In the genomic region with DNA sequence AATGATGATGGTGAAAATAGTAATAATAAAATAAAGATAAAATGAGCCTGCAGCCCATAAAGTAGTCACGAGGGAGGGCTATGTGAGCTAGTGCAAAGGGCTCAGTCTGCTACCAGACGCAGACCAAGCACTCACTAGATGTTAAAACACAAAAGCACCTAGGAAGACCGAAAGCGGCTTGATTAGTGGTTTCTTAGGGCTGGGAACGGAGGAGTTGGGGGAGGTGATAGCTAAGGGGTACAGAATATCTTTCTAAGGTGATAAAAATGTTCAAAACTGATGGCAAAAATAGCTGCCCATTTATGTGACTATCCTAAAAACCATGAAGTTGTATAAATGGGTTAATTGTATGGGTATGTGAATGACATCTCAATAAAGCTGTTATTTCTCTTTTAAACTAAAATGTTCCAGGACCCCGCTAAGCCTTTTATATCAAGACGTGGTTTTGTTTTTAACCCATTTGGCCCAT, we compare ENCODE assay signal across 13 cellular contexts. TPM values are rescaled to one million over a fixed set of nuclear protein-coding genes. Genes with fewer than 3 reads are reported as not detected.
DNase-seq lines count a peak whose midpoint lies in the region; ATAC-seq and TF ChIP-seq lines count a peak whose summit lies in the region.
"Had no signal": no experiment of that assay in that cellular context is flagged by ENCODE, and none has a peak within 500 bp of the region (broad histone marks: within the 10 kb centered on the region; RNA-seq: fewer than 3 reads in every experiment).

No MANE protein-coding gene starts in this region.

- no peaks in the 10 kb centered on the region for H3K9me2 ChIP-seq in PC-9 (ENCODE audit: insufficient read depth)

- H3K27me3 ChIP-seq in PC-9 (ENCODE audit: insufficient read depth, low read depth) (no peaks in the 10 kb centered on the region), breast epithelium (no peaks in the 10 kb centered on the region), testis (no peaks in the 10 kb centered on the region)

- no peak overlapping the region for H2AFZ ChIP-seq in PC-9

- H3K9me3 ChIP-seq in PC-9 (ENCODE audit: insufficient read depth, low read depth) (no peaks in the 10 kb centered on the region), breast epithelium (no peaks in the 10 kb centered on the region), mesodermal cell (ENCODE audit: control insufficient read depth, low read length) (no peaks in the 10 kb centered on the region), testis (no peaks in the 10 kb centered on the region)

- H3K4me3 ChIP-seq in PC-9 (no peak overlapping the region), breast epithelium (peak overlapping the region in 1 of 3 donors; percentile 2), mesodermal cell (ENCODE audit: extremely low read depth, insufficient read depth, low read length, poor library complexity, severe bottlenecking) (no peak overlapping the region), testis (no peak overlapping the region)
- H3K4me3 ChIP-seq: SK-N-MC had no signal

- H3F3A ChIP-seq in PC-9 (ENCODE audit: insufficient read depth, low read depth), result peaks cover 73% of the 10 kb centered on the region

- DNase-seq in PC-9, result no peak
- no peak for DNase-seq in breast epithelium (ENCODE audit: low spot score in 2 of 2)
- no peak for DNase-seq in testis
- DNase-seq in HuH-7.5 (ENCODE audit: low spot score), result no peak
- no peak for DNase-seq in H4 (ENCODE audit: low spot score)
- no peak for DNase-seq in NCI-H1930 (lab: John Stamatoyannopoulos, UW)
- DNase-seq: activated CD4-positive, alpha-beta memory T cell treated with anti-CD3 and anti-CD28 coated beads for 36 hours; cerebellar nuclear complex; NCI-H2081; stimulated activated CD8-positive, alpha-beta memory T cell treated with anti-CD3 and anti-CD28 coated beads, Interleukin-4, amount 100 ng/mL, for 48 hours had no signal

- H3K27ac ChIP-seq in PC-9, result peak overlapping the region; percentile 40
- H3K27ac ChIP-seq in breast epithelium, result peak overlapping the region; percentile 83 to 94
- peak overlapping the region; percentile 93 for H3K27ac ChIP-seq in mesodermal cell (ENCODE audit: low read depth, low read length, severe bottlenecking)
- H3K27ac ChIP-seq in testis, result peak overlapping the region; percentile 10 to 77
- H3K27ac ChIP-seq: SK-N-MC had no signal

- H3K4me1 ChIP-seq in PC-9 (replicated peaks; ENCODE audit: insufficient read depth) (peaks cover 75% of the 10 kb centered on the region), breast epithelium (peaks cover 14 to 48% of the 10 kb centered on the region in 2 donors), mesodermal cell (ENCODE audit: control insufficient read depth, insufficient read depth, low read length, poor library complexity, severe bottlenecking) (peaks cover 87% of the 10 kb centered on the region), testis (peaks cover 34% of the 10 kb centered on the region)

- H4K20me1 ChIP-seq in PC-9 (ENCODE audit: insufficient read depth), result peaks cover 83% of the 10 kb centered on the region

- H3K36me3 ChIP-seq in PC-9 (ENCODE audit: low read depth) (peaks cover 13% of the 10 kb centered on the region; the same call in 1 of the 2 replicates), breast epithelium (no peaks in the 10 kb centered on the region), mesodermal cell (ENCODE audit: control insufficient read depth, insufficient read depth, low read length) (peaks cover 53% of the 10 kb centered on the region), testis (ENCODE audit: low read depth, missing control alignments) (no peaks in the 10 kb centered on the region)

- H3K79me2 ChIP-seq in PC-9 (ENCODE audit: low read depth), result peaks cover 98% of the 10 kb centered on the region

- CTCF ChIA-PET in PC-9 (lab: Charles Lee), result interaction anchor here (0.6 to 2.8 kb wide), 7 partner anchors 11 to 63 kb away, joined by 3 to 19 read pairs (median 4); no protein-coding TSS in a partner anchor

- intact Hi-C loops in PC-9 (cut with micrococcal nuclease; ENCODE audit: unreplicated experiment), result no loop called here
- intact Hi-C loops in breast epithelium (cut with DNase I; ENCODE audit: low total_unique reads), result no loop called here
- intact Hi-C loops in testis (cut with DNase I; ENCODE audit: low total_unique reads), result no loop called here

- POLR2A ChIA-PET in PC-9 (lab: Charles Lee; ENCODE audit: unreplicated experiment), result interaction anchor here (0.6 to 1.5 kb wide), 5 partner anchors 13 to 459 kb away, joined by 3 to 34 read pairs (median 4); partner anchors contain the start of gene SLC39A9

- TF ChIP-seq POLR2A in breast epithelium (IDR thresholded peaks at IDR 0.05) (no peak), testis (IDR thresholded peaks at IDR 0.05) (no peak)

- ATAC-seq in HG02623 (IDR thresholded peaks at IDR 0.05; ENCODE audit: unreplicated experiment), result no peak

- BruUV-seq in PC-9 (replicated peaks; lab: Mats Ljungman, UMichigan), result no TSS peak

- WGBS in mesodermal cell (ENCODE audit: insufficient coverage in 2 of 2), 2 experiments, result 74 to 89% methylated on average over 5 to 6 of the region's 7 CpGs
- 54 to 56% methylated on average over 7 of the region's 7 CpGs for WGBS in testis, 2 donors

- TF ChIP-seq CTCF in PC-9 (conservative IDR thresholded peaks at IDR 0.05), result no peak
- no peak for TF ChIP-seq CTCF in breast epithelium (IDR thresholded peaks at IDR 0.05)
- no peak for TF ChIP-seq CTCF in testis (IDR thresholded peaks at IDR 0.05)

- peak overlapping the region; percentile 49 for H3K4me2 ChIP-seq in PC-9

RNA-seq across cellular contexts. Expression of gene ACTN1, which starts 39.6 kb away (rescaled TPM):
- 314 and 323 TPM in 2 replicates for total RNA-seq in PC-9 (2021)
- total RNA-seq in breast epithelium, result 100 to 1,000 TPM in 2 of 3 donors, 10 to 100 TPM in 1; 75.0 to 295 (median 290) TPM
- polyA plus RNA-seq in mesodermal cell (2013, experiment 1 of 2), result 357 TPM
- 310 TPM for polyA plus RNA-seq in mesodermal cell (2013, experiment 2 of 2)
- total RNA-seq in testis, result 10 to 100 TPM; 51.0 to 69.5 TPM
- 82.3 TPM for polyA plus RNA-seq in testis (ENCODE audit: insufficient read depth, low read depth, low replicate concordance)
- 102 and 127 TPM in 2 replicates for total RNA-seq in H4 (2014; rRNA removed; shearing (Covaris generic))

Comparison
In these comparisons a context has a peak if more than half of its experiments do, and no peak if none do; other contexts are left out.
1. H3K27ac ChIP-seq: peak in every context shown above with its lines; median percentile 93 in mesodermal cell; 88 in breast epithelium; 44 in testis; 40 in PC-9.